ENCODE assay signal across 1 cellular context in the genomic region with DNA sequence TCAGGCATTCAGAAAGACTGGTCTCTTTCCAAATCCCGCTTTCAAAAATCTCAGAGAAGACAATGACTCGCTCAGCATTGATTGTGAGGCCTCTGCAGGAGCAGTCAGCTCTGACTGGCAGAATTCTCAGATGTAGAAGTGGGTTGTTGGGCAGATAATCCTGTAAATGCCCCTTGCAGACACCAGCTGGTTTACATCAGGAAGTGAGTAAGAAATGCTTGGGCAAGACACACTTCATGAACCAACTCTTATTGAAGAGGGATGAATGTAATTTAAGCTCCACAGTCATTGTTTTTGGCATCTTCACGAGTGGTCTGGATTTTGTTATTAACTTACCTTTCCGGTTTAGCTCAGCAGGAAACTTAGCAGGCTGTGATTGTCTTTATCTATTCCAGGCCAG.
TF ChIP-seq lines count a peak whose summit lies in the region.

No MANE protein-coding gene starts in this region.

TF ChIP-seq in IMR-90, 13 proteins besides CTCF, POLR2A, EP300 and RAD21 (continued from another document):
- peak; percentile 40; the same call in 1 of the 2 replicates for TF ChIP-seq CEBPB (IDR thresholded peaks at IDR 0.05; ENCODE audit: low read depth, low read length)
- no peak for TF ChIP-seq BHLHE40 (IDR thresholded peaks at IDR 0.05; ENCODE audit: low read depth, low read length)
- TF ChIP-seq NFE2L2 (IDR thresholded peaks at IDR 0.05; ENCODE audit: low read depth, low read length): no peak
- TF ChIP-seq FOS (IDR thresholded peaks at IDR 0.05; ENCODE audit: low read depth, low read length): no peak
- no peak for TF ChIP-seq RCOR1 (IDR thresholded peaks at IDR 0.05; ENCODE audit: insufficient replicate concordance, low read length)
